ENCODE assay signal across 14 cellular contexts in the genomic region with DNA sequence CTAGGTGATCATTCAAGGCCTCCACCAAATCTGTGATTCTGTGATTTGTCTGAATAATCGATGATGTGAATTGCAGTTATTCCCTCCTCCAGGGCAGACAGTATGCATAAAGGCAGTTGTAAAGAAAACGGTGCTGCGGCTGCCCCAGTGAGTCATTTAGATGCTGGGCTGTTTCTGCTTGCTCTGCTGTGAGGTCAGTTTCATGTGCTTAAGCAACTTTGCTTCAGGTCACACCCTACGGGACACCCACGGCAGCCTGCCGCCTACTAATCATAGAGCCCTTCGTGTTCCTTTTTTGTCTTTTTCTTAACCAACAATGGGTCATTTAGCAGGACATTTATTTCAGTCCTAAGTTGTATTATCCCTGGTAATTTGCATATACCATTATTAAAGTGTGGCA.
DNase-seq lines count a peak whose midpoint lies in the region; ATAC-seq and TF ChIP-seq lines count a peak whose summit lies in the region.
"Had no signal": no experiment of that assay in that cellular context is flagged by ENCODE, and none has a peak within 500 bp of the region (broad histone marks: within the 10 kb centered on the region; RNA-seq: fewer than 3 reads in every experiment).

No MANE protein-coding gene starts in this region.

- no peak for ATAC-seq in HG03135 (IDR thresholded peaks at IDR 0.05; ENCODE audit: unreplicated experiment)
- no peak for ATAC-seq in GM18520 (IDR thresholded peaks at IDR 0.05; ENCODE audit: unreplicated experiment)
- ATAC-seq in GM19452 (IDR thresholded peaks at IDR 0.05; ENCODE audit: unreplicated experiment) = no peak
- ATAC-seq: activated CD4-positive, alpha-beta T cell treated with anti-CD3 and anti-CD28 coated beads for 36 hours had no signal

- H2AFZ ChIP-seq in neuronal stem cell (ENCODE audit: low read length) = peak overlapping the region; percentile 75

- H3K36me3 ChIP-seq in endodermal cell (ENCODE audit: control insufficient read depth, insufficient read depth, low read length) (no peaks in the 10 kb centered on the region), neuronal stem cell (replicated peaks in 1 of 2; ENCODE audit: control insufficient read depth in 2 of 2, insufficient read depth in 2 of 2, low read length in 2 of 2) (no peaks in the 10 kb centered on the region)
- H3K36me3 ChIP-seq: MG63, Peyer's patch, upper lobe of left lung had no signal

- no peaks in the 10 kb centered on the region for H3K27me3 Mint-ChIP-seq in endodermal cell (ENCODE audit: insufficient read depth)

- no peaks in the 10 kb centered on the region for H3K9me3 Mint-ChIP-seq in endodermal cell

- no peaks in the 10 kb centered on the region for H3K36me3 Mint-ChIP-seq in endodermal cell (ENCODE audit: low read depth)

- peak overlapping the region; percentile 21 for H3K27ac Mint-ChIP-seq in endodermal cell
- H3K27ac Mint-ChIP-seq: activated CD4-positive, alpha-beta T cell treated with anti-CD3 and anti-CD28 coated beads for 36 hours had no signal

- no peak for TF ChIP-seq CTCF in NB4 (IDR thresholded peaks at IDR 0.05; ENCODE audit: low read depth, low read length)
- no peak for TF ChIP-seq CTCF in endodermal cell (conservative IDR thresholded peaks at IDR 0.05)

- no peak overlapping the region for H3K27ac ChIP-seq in endodermal cell (ENCODE audit: low read depth, low read length)
- no peak overlapping the region for H3K27ac ChIP-seq in neuronal stem cell (replicated peaks; ENCODE audit: low read length)
- H3K27ac ChIP-seq: Peyer's patch, upper lobe of left lung had no signal

- H3K9me3 ChIP-seq in endodermal cell (ENCODE audit: control insufficient read depth, low read length) (no peaks in the 10 kb centered on the region), neuronal stem cell (replicated peaks in 1 of 2; ENCODE audit: control insufficient read depth in 2 of 2, insufficient read depth in 1 of 2, low read depth in 1 of 2, low read length in 2 of 2) (no peaks in the 10 kb centered on the region)
- H3K9me3 ChIP-seq: MG63, Peyer's patch, upper lobe of left lung had no signal

- H2BK15ac ChIP-seq in neuronal stem cell (ENCODE audit: low read length) = no peak overlapping the region

- no peak overlapping the region for H2AK5ac ChIP-seq in neuronal stem cell (ENCODE audit: low read depth, low read length)

- H3K23ac ChIP-seq in neuronal stem cell (ENCODE audit: low read depth, low read length, poor library complexity) = no peak overlapping the region

- no peak overlapping the region for H3K4me2 ChIP-seq in neuronal stem cell (ENCODE audit: insufficient read depth, low read length, poor library complexity, severe bottlenecking)

- H3K18ac ChIP-seq in neuronal stem cell (ENCODE audit: low read length) = no peak overlapping the region

- H3K4me1 Mint-ChIP-seq in endodermal cell = peaks cover 49% of the 10 kb centered on the region
- H3K4me1 Mint-ChIP-seq: activated CD4-positive, alpha-beta T cell treated with anti-CD3 and anti-CD28 coated beads for 36 hours had no signal

- DNase-seq in EH (ENCODE audit: low read depth) (peak; percentile 66), NB4 (ENCODE audit: low read depth) (peak; percentile 78), endodermal cell (no peak), neuronal stem cell (ENCODE audit: low spot score) (no peak)
- no peak for DNase-seq in stimulated activated CD4-positive, alpha-beta T cell treated with anti-CD3 and anti-CD28 coated beads, Interleukin-2, amount 100 ng/mL, for 48 hours
- DNase-seq: activated CD4-positive, alpha-beta T cell treated with anti-CD3 and anti-CD28 coated beads for 36 hours; DMS 273 treated with DMSO at 0.1 percent for 48 hours; glutamatergic neuron; MG63; Peyer's patch had no signal

- no peak overlapping the region for H3K4ac ChIP-seq in neuronal stem cell (ENCODE audit: low read length)

- H3K27me3 ChIP-seq in endodermal cell (ENCODE audit: control insufficient read depth, insufficient read depth, low read length, poor library complexity, severe bottlenecking) = no peaks in the 10 kb centered on the region
- no peaks in the 10 kb centered on the region for H3K27me3 ChIP-seq in neuronal stem cell (ENCODE audit: control insufficient read depth in 3 of 3, insufficient read depth in 3 of 3, low read depth in 1 of 3, low read length in 3 of 3)
- H3K27me3 ChIP-seq: MG63, Peyer's patch, upper lobe of left lung had no signal

- H3K4me3 ChIP-seq in NB4 (ENCODE audit: low read depth, low read length) (no peak overlapping the region), endodermal cell (ENCODE audit: low read length) (no peak overlapping the region), neuronal stem cell (ENCODE audit: low read length in 2 of 2) (no peak overlapping the region)
- H3K4me3 ChIP-seq: MG63, Peyer's patch, upper lobe of left lung had no signal

- no peak overlapping the region for H2BK120ac ChIP-seq in neuronal stem cell (ENCODE audit: low read depth, low read length)

- no peak overlapping the region for H3K9ac ChIP-seq in endodermal cell (ENCODE audit: extremely low read depth, low read length, poor library complexity, severe bottlenecking)
- H3K9ac ChIP-seq in neuronal stem cell (ENCODE audit: low read depth, low read length, poor library complexity) = no peak overlapping the region

- no peak overlapping the region for H4K91ac ChIP-seq in neuronal stem cell (ENCODE audit: low read depth, low read length, poor library complexity)

- H3K4me1 ChIP-seq in endodermal cell (ENCODE audit: control insufficient read depth, insufficient read depth, low read length) (peaks cover 13% of the 10 kb centered on the region), neuronal stem cell (ENCODE audit: control insufficient read depth in 2 of 2, insufficient read depth in 1 of 2, low read depth in 1 of 2, low read length in 2 of 2) (peaks cover 7 to 9% of the 10 kb centered on the region in 2 donors)
- H3K4me1 ChIP-seq: Peyer's patch, upper lobe of left lung had no signal

- 65 to 71% methylated on average over 4 to 7 of the region's 7 CpGs for WGBS in endodermal cell (ENCODE audit: insufficient coverage in 1 of 2, insufficient read length in 1 of 2), 2 experiments
- no CpG with 5 or more reads among the region's 7 CpGs for WGBS in neuronal stem cell (ENCODE audit: extremely low coverage in 2 of 2, insufficient read length in 2 of 2, insufficient replicate concordance in 1 of 2), 2 donors

- H3K79me1 ChIP-seq in neuronal stem cell (ENCODE audit: low read depth, low read length) = no peaks in the 10 kb centered on the region

- no peak overlapping the region for H2BK12ac ChIP-seq in neuronal stem cell (ENCODE audit: low read length)

- no peak overlapping the region for H3K4me3 Mint-ChIP-seq in endodermal cell
- H3K4me3 Mint-ChIP-seq: activated CD4-positive, alpha-beta T cell treated with anti-CD3 and anti-CD28 coated beads for 36 hours had no signal

- no peak overlapping the region for H2BK5ac ChIP-seq in neuronal stem cell (ENCODE audit: low read length)

- no peak overlapping the region for H3K14ac ChIP-seq in neuronal stem cell (ENCODE audit: low read length)

- no peak overlapping the region for H4K8ac ChIP-seq in neuronal stem cell (ENCODE audit: low read depth, low read length)

- no peak for TF ChIP-seq POLR2A in NB4 (IDR thresholded peaks at IDR 0.05; ENCODE audit: extremely low read depth, insufficient read length)

Comparison
In these comparisons a context has a peak if more than half of its experiments do, and no peak if none do; other contexts are left out.
1. DNase-seq: peak in EH (single experiment) and NB4 (single experiment); none in endodermal cell (single experiment), neuronal stem cell (single experiment) and stimulated activated CD4-positive, alpha-beta T cell treated with anti-CD3 and anti-CD28 coated beads, Interleukin-2, amount 100 ng/mL, for 48 hours (0 of 2).